9 cellular contexts compared by ENCODE assay signal in the genomic region with DNA sequence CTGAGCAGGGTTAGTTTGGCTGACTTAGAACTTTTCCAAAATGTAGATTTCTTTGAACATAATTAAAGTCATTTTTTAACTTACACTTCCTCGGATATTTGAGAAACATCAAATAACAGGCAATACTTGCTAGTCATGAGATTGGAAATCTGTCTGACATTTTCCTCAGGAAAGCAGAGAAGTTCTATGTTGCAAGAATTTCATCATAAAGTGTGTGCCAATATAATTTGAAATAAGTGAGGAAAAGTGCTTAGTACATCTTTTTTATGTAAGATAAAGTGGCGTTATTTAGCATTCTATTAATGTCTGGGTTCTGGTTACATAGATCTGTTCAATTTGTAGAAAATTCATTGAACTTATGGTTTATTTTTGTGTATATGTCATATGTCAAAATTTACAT. TPM values are rescaled to one million over a fixed set of nuclear protein-coding genes. Genes with fewer than 3 reads are reported as not detected.
"Had no signal": no experiment of that assay in that cellular context is flagged by ENCODE, and none has a peak within 500 bp of the region (broad histone marks: within the 10 kb centered on the region; RNA-seq: fewer than 3 reads in every experiment).

No MANE protein-coding gene starts in this region.

- H3K9me3 ChIP-seq: testis had no signal

- H3K27me3 ChIP-seq: testis had no signal

- H3K4me3 ChIP-seq: testis had no signal

- DNase-seq: activated CD4-positive, alpha-beta T cell treated with anti-CD3 and anti-CD28 coated beads for 48 hours; activated naive CD4-positive, alpha-beta T cell treated with Interleukin-2 at 50 U/mL for 16 hours; central memory CD4-positive, alpha-beta T cell; effector memory CD4-positive, alpha-beta T cell; stimulated activated CD4-positive, alpha-beta T cell treated with anti-CD3 and anti-CD28 coated beads, Interleukin-4, amount 100 ng/mL, for 24 hours; T-cell; testis had no signal

- ATAC-seq: natural killer cell treated with Interleukin-12 subunit alpha and Interleukin-12 subunit beta and Interleukin-15 and Interleukin-18, amount 100 ng/mL, for 72 hours; T-cell had no signal

- H3K27ac ChIP-seq: testis had no signal

RNA-seq across cellular contexts. Expression of a gene that starts 48.7 kb away (rescaled TPM):
- total RNA-seq: natural killer cell treated with Interleukin-12 subunit alpha and Interleukin-12 subunit beta and Interleukin-15 and Interleukin-18, amount 100 ng/mL, for 72 hours; T-cell; urinary bladder had no signal
- polyA plus RNA-seq: urinary bladder had no signal
